ENCODE assay signal across 8 cellular contexts in the genomic region with DNA sequence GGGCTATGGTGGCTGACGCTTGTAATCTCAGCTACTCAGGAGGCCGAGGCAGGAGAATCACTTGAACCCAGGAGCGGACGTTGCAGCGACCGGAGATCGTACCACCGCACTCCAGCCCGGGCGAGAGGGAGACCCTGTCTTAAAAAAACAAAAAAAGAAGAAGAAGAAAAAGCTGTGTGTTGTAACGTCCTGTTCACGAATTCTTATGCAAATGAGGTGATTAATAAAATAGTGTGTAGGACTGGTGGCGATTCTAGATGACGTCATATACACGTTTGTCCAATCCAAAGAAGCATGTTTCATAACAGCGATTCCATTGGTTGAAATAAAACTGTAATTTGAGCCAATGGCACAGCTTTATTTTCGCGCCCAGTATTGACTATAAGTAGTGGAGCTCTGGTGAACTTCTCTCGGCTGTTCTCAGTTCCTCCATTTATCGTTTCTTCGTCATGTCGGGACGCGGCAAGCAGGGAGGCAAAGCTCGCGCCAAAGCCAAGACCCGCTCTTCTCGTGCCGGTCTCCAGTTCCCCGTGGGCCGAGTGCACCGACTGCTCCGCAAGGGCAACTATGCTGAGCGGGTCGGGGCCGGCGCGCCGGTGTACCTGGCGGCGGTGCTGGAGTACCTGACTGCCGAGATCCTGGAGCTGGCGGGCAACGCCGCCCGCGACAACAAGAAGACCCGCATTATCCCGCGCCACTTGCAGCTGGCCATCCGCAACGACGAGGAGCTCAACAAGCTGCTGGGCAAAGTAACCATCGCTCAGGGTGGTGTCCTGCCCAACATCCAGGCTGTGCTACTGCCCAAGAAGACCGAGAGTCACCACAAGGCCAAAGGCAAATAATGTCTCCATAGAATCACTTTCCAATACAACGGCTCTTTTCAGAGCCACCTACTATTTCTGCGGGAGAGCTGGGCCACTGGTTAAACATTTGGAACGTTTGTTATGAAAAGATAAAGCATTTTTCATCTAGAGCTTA. TPM values are rescaled to one million over a fixed set of nuclear protein-coding genes. Genes with fewer than 3 reads are reported as not detected.
A peak's percentile ranks its signal among the peaks of the same experiment; 100 is the strongest.
DNase-seq lines count a peak whose midpoint lies in the region; ATAC-seq and TF ChIP-seq lines count a peak whose summit lies in the region.

No MANE protein-coding gene starts in this region.

- TF ChIP-seq CTCF in fibroblast of mammary gland (conservative IDR thresholded peaks at IDR 0.05; ENCODE audit: control insufficient read depth, insufficient read depth, low read depth, low read length), result no peak
- no peak for TF ChIP-seq CTCF in suprapubic skin (IDR thresholded peaks at IDR 0.05)

- H3K4me3 ChIP-seq in fibroblast of mammary gland (ENCODE audit: control insufficient read depth, low read depth, low read length), result peak overlapping the region; percentile 80
- H3K4me3 ChIP-seq in naive thymus-derived CD4-positive, alpha-beta T cell (ENCODE audit: low read length), result peak overlapping the region; percentile 74
- peak overlapping the region; percentile 76 for H3K4me3 ChIP-seq in suprapubic skin

- under 1% methylated on average over 34 of the region's 58 CpGs for WGBS in suprapubic skin

- no peaks in the 10 kb centered on the region for H3K27me3 ChIP-seq in naive thymus-derived CD4-positive, alpha-beta T cell (ENCODE audit: control insufficient read depth in 2 of 2, insufficient read depth in 2 of 2, low read length in 2 of 2)
- peaks cover 8% of the 10 kb centered on the region for H3K27me3 ChIP-seq in suprapubic skin

- TF ChIP-seq EP300 in suprapubic skin (IDR thresholded peaks at IDR 0.05), result no peak

- no peaks in the 10 kb centered on the region for H3K9me3 ChIP-seq in naive thymus-derived CD4-positive, alpha-beta T cell (ENCODE audit: control insufficient read depth in 2 of 3, low read length in 3 of 3)
- H3K9me3 ChIP-seq in suprapubic skin, result no peaks in the 10 kb centered on the region

- peak overlapping the region; percentile 99 for H3K27ac Mint-ChIP-seq in activated T-helper 1 cell treated with anti-CD3 and anti-CD28 coated beads, Interleukin-12 subunit alpha, Interleukin-12 subunit beta, Interleukin-2, Interleukin-4 antibody, amounts not matched to agents 30 ng/mL and 10 ng/mL and 1 ng/mL, durations not matched to agents 14 hours and 24 hours and 36 hours
- peak overlapping the region; percentile 88 to 98 (median 95) for H3K27ac Mint-ChIP-seq in naive thymus-derived CD4-positive, alpha-beta T cell

- H3K36me3 ChIP-seq in naive thymus-derived CD4-positive, alpha-beta T cell (ENCODE audit: control insufficient read depth in 2 of 3, insufficient read depth in 3 of 3, low read length in 3 of 3), result no peaks in the 10 kb centered on the region
- H3K36me3 ChIP-seq in suprapubic skin, result no peaks in the 10 kb centered on the region

- POLR2A ChIA-PET in naive thymus-derived CD4-positive, alpha-beta T cell (lab: Charles Lee), result interaction anchor here (0.6 to 18.7 kb wide), 52 partner anchors 7 to 1845 kb away, joined by 3 to 1351 read pairs (median 5); a partner anchor contains a TSS

- ATAC-seq in GM21737 (IDR thresholded peaks at IDR 0.05; ENCODE audit: unreplicated experiment), result peak; percentile 55
- peak; percentile 85 for ATAC-seq in naive thymus-derived CD4-positive, alpha-beta T cell

- DNase-seq in Daoy (ENCODE audit: low read depth) (peak; percentile 79), KG1 (lab: John Stamatoyannopoulos, UW) (peak; percentile 96), fibroblast of mammary gland (ENCODE audit: low read depth) (peak; percentile 99), suprapubic skin (ENCODE audit: low spot score in 2 of 2) (peak in 1 of 2 donors; percentile 77)
- peak; percentile 80 for DNase-seq in activated T-helper 1 cell treated with anti-CD3 and anti-CD28 coated beads, Interleukin-12 subunit alpha, Interleukin-12 subunit beta, Interleukin-2, Interleukin-4 antibody, amounts not matched to agents 30 ng/mL and 10 ng/mL and 1 ng/mL, durations not matched to agents 14 hours and 24 hours and 36 hours (ENCODE audit: low spot score)
- DNase-seq in naive thymus-derived CD4-positive, alpha-beta T cell, result peak; percentile 56 to 93 (median 89)

- CTCF ChIA-PET in naive thymus-derived CD4-positive, alpha-beta T cell (lab: Charles Lee), result interaction anchor here (0.6 to 6.9 kb wide), 9 partner anchors 11 to 1523 kb away, joined by 3 to 56 read pairs (median 5); a partner anchor contains a TSS

- no peaks in the 10 kb centered on the region for H3K9me3 Mint-ChIP-seq in activated T-helper 1 cell treated with anti-CD3 and anti-CD28 coated beads, Interleukin-12 subunit alpha, Interleukin-12 subunit beta, Interleukin-2, Interleukin-4 antibody, amounts not matched to agents 30 ng/mL and 10 ng/mL and 1 ng/mL, durations not matched to agents 14 hours and 24 hours and 36 hours
- peaks cover 0 to 4% (median 0%) of the 10 kb centered on the region in 11 donors for H3K9me3 Mint-ChIP-seq in naive thymus-derived CD4-positive, alpha-beta T cell

- H3K36me3 Mint-ChIP-seq in activated T-helper 1 cell treated with anti-CD3 and anti-CD28 coated beads, Interleukin-12 subunit alpha, Interleukin-12 subunit beta, Interleukin-2, Interleukin-4 antibody, amounts not matched to agents 30 ng/mL and 10 ng/mL and 1 ng/mL, durations not matched to agents 14 hours and 24 hours and 36 hours (ENCODE audit: low read depth), result peaks cover 2% of the 10 kb centered on the region
- no peaks in the 10 kb centered on the region for H3K36me3 Mint-ChIP-seq in naive thymus-derived CD4-positive, alpha-beta T cell

- peaks cover 8 to 25% of the 10 kb centered on the region in 2 donors for H3K4me1 ChIP-seq in naive thymus-derived CD4-positive, alpha-beta T cell (ENCODE audit: control insufficient read depth in 2 of 2, insufficient read depth in 2 of 2, low read length in 2 of 2)
- H3K4me1 ChIP-seq in suprapubic skin, result peaks cover 35% of the 10 kb centered on the region

- H3K4me3 Mint-ChIP-seq in activated T-helper 1 cell treated with anti-CD3 and anti-CD28 coated beads, Interleukin-12 subunit alpha, Interleukin-12 subunit beta, Interleukin-2, Interleukin-4 antibody, amounts not matched to agents 30 ng/mL and 10 ng/mL and 1 ng/mL, durations not matched to agents 14 hours and 24 hours and 36 hours, result peak overlapping the region; percentile 99
- H3K4me3 Mint-ChIP-seq in naive thymus-derived CD4-positive, alpha-beta T cell, result peak overlapping the region; percentile 85 to 99 (median 97)

- peak overlapping the region; percentile 71 for H3K27ac ChIP-seq in naive thymus-derived CD4-positive, alpha-beta T cell (ENCODE audit: low read depth, low read length)
- H3K27ac ChIP-seq in suprapubic skin, result peak overlapping the region; percentile 32

- H3K27me3 Mint-ChIP-seq in activated T-helper 1 cell treated with anti-CD3 and anti-CD28 coated beads, Interleukin-12 subunit alpha, Interleukin-12 subunit beta, Interleukin-2, Interleukin-4 antibody, amounts not matched to agents 30 ng/mL and 10 ng/mL and 1 ng/mL, durations not matched to agents 14 hours and 24 hours and 36 hours (ENCODE audit: insufficient read depth), result peaks cover 4% of the 10 kb centered on the region
- peaks cover 0 to 16% (median 0%) of the 10 kb centered on the region in 5 donors for H3K27me3 Mint-ChIP-seq in naive thymus-derived CD4-positive, alpha-beta T cell

- intact Hi-C loops in activated T-helper 1 cell treated with anti-CD3 and anti-CD28 coated beads, Interleukin-12 subunit alpha, Interleukin-12 subunit beta, Interleukin-2, Interleukin-4 antibody, amounts not matched to agents 30 ng/mL and 10 ng/mL and 1 ng/mL, durations not matched to agents 14 hours and 24 hours and 36 hours (cut with micrococcal nuclease), result loop anchor here (1.0 to 5.0 kb wide), 7 partner anchors 8 to 1709 kb away; a partner anchor contains a TSS
- intact Hi-C loops in naive thymus-derived CD4-positive, alpha-beta T cell (cut with micrococcal nuclease), result loop anchor here (1.0 to 10.0 kb wide), 10 partner anchors 8 to 1270 kb away; a partner anchor contains a TSS

- peak in 1 of 2 donors; percentile 29 for TF ChIP-seq POLR2A in suprapubic skin (IDR thresholded peaks at IDR 0.05)

- H3K4me1 Mint-ChIP-seq in activated T-helper 1 cell treated with anti-CD3 and anti-CD28 coated beads, Interleukin-12 subunit alpha, Interleukin-12 subunit beta, Interleukin-2, Interleukin-4 antibody, amounts not matched to agents 30 ng/mL and 10 ng/mL and 1 ng/mL, durations not matched to agents 14 hours and 24 hours and 36 hours (ENCODE audit: low read depth), result peaks cover 71% of the 10 kb centered on the region
- peaks cover 22 to 65% (median 46%) of the 10 kb centered on the region in 7 donors for H3K4me1 Mint-ChIP-seq in naive thymus-derived CD4-positive, alpha-beta T cell

TF ChIP-seq in PFSK-1, 5 proteins besides CTCF, POLR2A, EP300 and RAD21 (continues in another document):
- TF ChIP-seq FOXP2 (optimal IDR thresholded peaks at IDR 0.05; ENCODE audit: borderline replicate concordance, extremely low read depth, extremely low read length, insufficient read depth) (no peak), TAF1 (IDR thresholded peaks at IDR 0.05; ENCODE audit: borderline replicate concordance, insufficient read depth, low read length) (no peak), POLR2AphosphoS5 (IDR thresholded peaks at IDR 0.05; ENCODE audit: low read depth, low read length) (peak; percentile 77)

RNA-seq across cellular contexts. Expression of a gene that starts 47.0 kb away (rescaled TPM):
- total RNA-seq in Daoy (2014; rRNA removed; shearing (Covaris generic)), result not detected in 2 replicates
- polyA plus RNA-seq in PFSK-1 (2012; ENCODE audit: insufficient read length, low read depth), result not detected
- total RNA-seq in activated T-helper 1 cell treated with anti-CD3 and anti-CD28 coated beads, Interleukin-12 subunit alpha, Interleukin-12 subunit beta, Interleukin-2, Interleukin-4 antibody, amounts not matched to agents 30 ng/mL and 10 ng/mL and 1 ng/mL, durations not matched to agents 14 hours and 24 hours and 36 hours, result not detected in 2 replicates
- total RNA-seq in naive thymus-derived CD4-positive, alpha-beta T cell, result not detected
- polyA plus RNA-seq in naive thymus-derived CD4-positive, alpha-beta T cell, result not detected
- total RNA-seq in suprapubic skin, result not detected
